In genomic region chr12:32586390-32586789, GRCh38 we compare ENCODE assay signal across 10 cellular contexts.
DNase-seq lines count a peak whose midpoint lies in the region; ATAC-seq, FAIRE-seq and TF ChIP-seq lines count a peak whose summit lies in the region.
"Had no signal": no experiment of that assay in that cellular context is flagged by ENCODE, and none has a peak within 500 bp of the region (broad histone marks: within the 10 kb centered on the region; RNA-seq: fewer than 3 reads in every experiment).

No MANE protein-coding gene starts in this region.

- no peak for TF ChIP-seq CTCF in epithelial cell of esophagus (IDR thresholded peaks at IDR 0.05; ENCODE audit: insufficient read depth, low read depth, low read length, missing control alignments)

- peak overlapping the region in 1 of 2 donors; percentile 3 for H3K27ac Mint-ChIP-seq in activated naive CD4-positive, alpha-beta T cell treated with anti-CD3 and anti-CD28 coated beads, Interleukin-2, amount 50 U/mL, for 72 hours
- H3K27ac Mint-ChIP-seq: activated CD4-positive, alpha-beta T cell treated with anti-CD3 and anti-CD28 coated beads for 36 hours had no signal

- FAIRE-seq in urothelium cell line (lab: Jason Lieb, UNC), result peak; percentile 23

- peaks cover 0 to 12% of the 10 kb centered on the region in 2 donors for H3K9me3 Mint-ChIP-seq in activated naive CD4-positive, alpha-beta T cell treated with anti-CD3 and anti-CD28 coated beads, Interleukin-2, amount 50 U/mL, for 72 hours

- no peak overlapping the region for H3K4me3 ChIP-seq in epithelial cell of esophagus (ENCODE audit: low read length)

- ATAC-seq in activated naive CD4-positive, alpha-beta T cell treated with anti-CD3 and anti-CD28 coated beads, Interleukin-2, amount 50 U/mL, for 72 hours, result peak; percentile 38 to 43
- ATAC-seq: activated CD4-positive, alpha-beta T cell treated with anti-CD3 and anti-CD28 coated beads for 36 hours had no signal

- no peak for DNase-seq in activated naive CD4-positive, alpha-beta T cell treated with anti-CD3 and anti-CD28 coated beads, Interleukin-2, amount 50 U/mL, for 72 hours (ENCODE audit: low spot score in 2 of 2)
- no peak for DNase-seq in activated naive CD4-positive, alpha-beta T cell treated with anti-CD3 and anti-CD28 coated beads, Interleukin-2, amount 50 U/mL, for 16 hours
- DNase-seq in RPMI7951 (ENCODE audit: low read depth) (peak; percentile 61), epithelial cell of esophagus (ENCODE audit: low read depth) (peak; percentile 76), urothelium cell line (ENCODE audit: low spot score) (peak; percentile 50), NCI-H2227 (lab: John Stamatoyannopoulos, UW; ENCODE audit: unreplicated experiment) (no peak), middle frontal gyrus (ENCODE audit: extremely low spot score, low spot score) (no peak), SK-N-DZ (ENCODE audit: low spot score) (no peak)
- DNase-seq: activated CD4-positive, alpha-beta T cell treated with anti-CD3 and anti-CD28 coated beads for 36 hours; posterior cingulate gyrus had no signal

- H3K36me3 Mint-ChIP-seq in activated naive CD4-positive, alpha-beta T cell treated with anti-CD3 and anti-CD28 coated beads, Interleukin-2, amount 50 U/mL, for 72 hours, result peaks cover 0 to 18% of the 10 kb centered on the region in 2 donors

Comparison
In these comparisons a context has a peak if more than half of its experiments do, and no peak if none do; other contexts are left out.
1. DNase-seq: peak in RPMI7951 (single experiment), epithelial cell of esophagus (single experiment) and urothelium cell line (single experiment); none in activated naive CD4-positive, alpha-beta T cell treated with anti-CD3 and anti-CD28 coated beads, Interleukin-2, amount 50 U/mL, for 72 hours (0 of 2), activated naive CD4-positive, alpha-beta T cell treated with anti-CD3 and anti-CD28 coated beads, Interleukin-2, amount 50 U/mL, for 16 hours (single experiment), NCI-H2227 (single experiment), middle frontal gyrus (single experiment) and SK-N-DZ (single experiment).